In the genomic region with DNA sequence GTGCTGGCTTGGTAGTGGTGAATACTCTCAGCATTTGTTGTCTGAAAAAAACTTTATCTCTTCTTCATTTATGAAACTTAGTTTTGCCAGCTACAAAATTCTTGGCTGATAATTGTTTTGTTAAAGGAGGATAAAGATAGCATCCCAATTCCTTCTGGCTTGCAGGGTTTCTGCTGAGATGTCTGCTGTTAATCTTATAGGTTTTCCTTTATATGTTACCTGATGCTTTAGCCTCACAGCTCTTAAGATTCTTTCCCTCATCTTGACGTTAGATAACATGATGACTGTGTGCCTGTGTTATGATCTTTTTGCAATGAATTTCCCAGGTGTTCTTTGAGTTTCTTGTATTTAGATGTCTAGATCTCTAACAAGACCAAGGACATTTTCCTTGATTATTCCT, we compare ENCODE assay signal across 2 cellular contexts.
A peak's percentile ranks its signal among the peaks of the same experiment; 100 is the strongest.
TF ChIP-seq lines count a peak whose summit lies in the region.

No MANE protein-coding gene starts in this region.

TF ChIP-seq in HepG2, 621 proteins besides CTCF, POLR2A, EP300 and RAD21:
- TF ChIP-seq, protein P1, sequence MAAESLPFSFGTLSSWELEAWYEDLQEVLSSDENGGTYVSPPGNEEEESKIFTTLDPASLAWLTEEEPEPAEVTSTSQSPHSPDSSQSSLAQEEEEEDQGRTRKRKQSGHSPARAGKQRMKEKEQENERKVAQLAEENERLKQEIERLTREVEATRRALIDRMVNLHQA (CRISPR knock-in tag; IDR thresholded peaks at IDR 0.05): no peak
- TF ChIP-seq ZNF317 (CRISPR knock-in tag; IDR thresholded peaks at IDR 0.05): peak; percentile 97

TF ChIP-seq in WTC11, 78 proteins besides CTCF, POLR2A, EP300 and RAD21 (continued from another document):
- TF ChIP-seq ATF6 (CRISPR knock-in tag; IDR thresholded peaks at IDR 0.05) (no peak), HMGXB4 (CRISPR knock-in tag; IDR thresholded peaks at IDR 0.05) (no peak), ZNF317 (CRISPR knock-in tag; IDR thresholded peaks at IDR 0.05; ENCODE audit: borderline replicate concordance, low read depth) (peak; percentile 97)
- TF ChIP-seq, protein P2, sequence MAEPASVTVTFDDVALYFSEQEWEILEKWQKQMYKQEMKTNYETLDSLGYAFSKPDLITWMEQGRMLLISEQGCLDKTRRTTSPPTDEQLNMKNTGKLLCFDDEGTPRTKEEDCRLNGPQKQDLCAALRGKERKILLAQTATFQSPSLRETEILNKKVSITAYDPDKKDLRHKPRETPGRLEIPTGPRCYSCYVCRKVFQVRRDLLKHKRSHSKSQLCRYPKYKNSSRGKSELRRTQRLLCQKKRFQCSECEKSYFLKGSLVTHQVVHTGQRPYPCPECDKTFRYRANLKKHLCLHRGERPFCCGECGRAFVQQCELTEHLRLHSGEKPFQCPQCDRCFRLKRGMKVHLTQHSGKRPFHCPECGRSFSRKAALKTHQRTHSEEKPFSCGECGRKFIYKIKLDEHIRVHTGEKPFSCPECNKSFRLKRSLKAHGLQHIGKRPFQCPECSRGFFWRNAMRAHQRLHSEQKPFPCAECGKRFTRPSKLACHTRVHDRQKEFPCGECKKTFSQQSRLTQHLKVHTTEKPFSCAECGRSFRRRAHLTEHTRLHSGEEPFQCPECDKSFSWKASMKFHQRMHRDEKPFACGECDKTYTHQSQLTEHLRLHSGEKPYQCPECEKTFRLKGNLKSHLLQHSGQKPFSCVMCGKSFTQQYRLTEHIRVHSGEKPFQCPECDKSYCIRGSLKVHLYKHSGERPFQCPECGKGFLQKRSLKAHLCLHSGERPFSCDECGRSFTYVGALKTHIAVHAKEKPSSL (CRISPR knock-in tag; conservative IDR thresholded peaks at IDR 0.05): no peak
